14 cellular contexts compared by ENCODE assay signal in the genomic region with DNA sequence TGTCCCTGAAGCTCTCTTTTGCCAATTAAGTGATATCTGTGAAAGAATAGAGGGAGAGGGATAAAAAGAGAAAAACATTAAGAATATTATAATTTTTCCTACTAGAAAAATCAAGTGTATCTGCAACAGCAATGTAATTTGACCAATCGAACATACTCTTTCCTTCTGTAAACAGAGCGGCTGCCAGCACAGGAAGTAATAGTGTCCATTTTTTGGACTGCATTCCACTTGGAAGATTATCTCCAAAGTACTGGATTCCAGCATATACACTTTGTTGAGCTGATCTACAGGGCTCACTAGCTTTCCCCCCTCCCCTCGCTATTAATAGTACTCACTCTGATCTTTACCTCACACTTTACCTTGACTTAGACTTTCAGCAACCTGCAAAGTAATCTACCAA.
DNase-seq lines count a peak whose midpoint lies in the region; ATAC-seq and TF ChIP-seq lines count a peak whose summit lies in the region.
"Had no signal": no experiment of that assay in that cellular context is flagged by ENCODE, and none has a peak within 500 bp of the region (broad histone marks: within the 10 kb centered on the region; RNA-seq: fewer than 3 reads in every experiment).

No MANE protein-coding gene starts in this region.

- POLR2A ChIA-PET in IMR-90 (lab: Charles Lee; ENCODE audit: unreplicated experiment): no interaction called here

- no peak for TF ChIP-seq POLR2A in IMR-90 (IDR thresholded peaks at IDR 0.05; ENCODE audit: low read depth, low read length)
- TF ChIP-seq POLR2A in right lobe of liver (IDR thresholded peaks at IDR 0.05): no peak

- H3K27me3 Mint-ChIP-seq in effector memory CD8-positive, alpha-beta T cell: no peaks in the 10 kb centered on the region
- H3K27me3 Mint-ChIP-seq: CD4-positive, alpha-beta T cell had no signal

- H3K27me3 ChIP-seq in IMR-90 (ENCODE audit: control insufficient read depth, insufficient read depth, low read length) (no peaks in the 10 kb centered on the region), right lobe of liver (no peaks in the 10 kb centered on the region)

- CTCF ChIA-PET in IMR-90 (lab: Yijun Ruan, JAX): no interaction called here

- no peak overlapping the region for H2BK15ac ChIP-seq in IMR-90 (ENCODE audit: low read depth, low read length)

- H2AK5ac ChIP-seq in IMR-90 (ENCODE audit: low read depth, low read length): no peak overlapping the region

- no peak overlapping the region for H2BK5ac ChIP-seq in IMR-90 (ENCODE audit: low read depth, low read length, poor library complexity, severe bottlenecking)

- no peak overlapping the region for H2BK20ac ChIP-seq in IMR-90 (ENCODE audit: low read depth, low read length)

- no peak overlapping the region for H2AK9ac ChIP-seq in IMR-90 (replicated peaks; ENCODE audit: low read depth, low read length, poor library complexity)

- no peaks in the 10 kb centered on the region for H4K20me1 ChIP-seq in IMR-90 (ENCODE audit: insufficient read depth, low read length)

- WGBS in IMR-90 (ENCODE audit: extremely low coverage in 2 of 2, insufficient read length in 1 of 2), 2 experiments: no CpG with 5 or more reads among the region's 3 CpGs
- 71% methylated on average over 3 of the region's 3 CpGs for WGBS in right lobe of liver (ENCODE audit: insufficient coverage, low coverage, low lambda C conversion rate, missing lambda C conversion rate)

- H3K9me3 Mint-ChIP-seq in effector memory CD8-positive, alpha-beta T cell: no peaks in the 10 kb centered on the region
- H3K9me3 Mint-ChIP-seq: CD4-positive, alpha-beta T cell; GM23338; H9 had no signal

- H3K18ac ChIP-seq in IMR-90 (ENCODE audit: low read depth, low read length): no peak overlapping the region

- H3K9ac ChIP-seq in IMR-90 (ENCODE audit: low read depth, low read length): no peak overlapping the region

- no peak overlapping the region for H2BK120ac ChIP-seq in IMR-90 (ENCODE audit: low read depth, low read length)

- H3K4me3 Mint-ChIP-seq in effector memory CD8-positive, alpha-beta T cell: no peak overlapping the region
- H3K4me3 Mint-ChIP-seq: CD4-positive, alpha-beta T cell; GM23338; H9 had no signal

- peaks cover 5% of the 10 kb centered on the region; the same call in 1 of the 2 replicates for H3K9me1 ChIP-seq in IMR-90 (ENCODE audit: insufficient read depth, low read length)

- no peak overlapping the region for H3K23ac ChIP-seq in IMR-90 (ENCODE audit: low read depth, low read length)

- H3K4me1 ChIP-seq in IMR-90 (ENCODE audit: control insufficient read depth, insufficient read depth, low read length) (peaks cover 4% of the 10 kb centered on the region), right lobe of liver (peaks cover 0 to 8% (median 0%) of the 10 kb centered on the region in 4 donors)

- no peak overlapping the region for H4K5ac ChIP-seq in IMR-90 (ENCODE audit: low read depth, low read length)

- intact Hi-C loops in IMR-90 (cut with micrococcal nuclease): no loop called here
- intact Hi-C loops in right lobe of liver (cut with DNase I): no loop called here

- no peak overlapping the region for H4K91ac ChIP-seq in IMR-90 (ENCODE audit: insufficient read depth, low read depth, low read length)

- 0 out of 2 replicates have a peak, but pooled peaks have one; percentile 32 for ATAC-seq in IMR-90 (ENCODE audit: low read depth)
- ATAC-seq in right lobe of liver: peak; percentile 33 to 73 (median 66)
- ATAC-seq in effector memory CD8-positive, alpha-beta T cell (replicated peaks): no peak
- ATAC-seq: GM23338 had no signal

- no peak overlapping the region for H2AFZ ChIP-seq in IMR-90 (replicated peaks; ENCODE audit: low read length, poor library complexity)
- H2AFZ ChIP-seq: GM23338 had no signal

- H4K8ac ChIP-seq in IMR-90 (ENCODE audit: low read depth in 2 of 2, low read length in 2 of 2): no peak overlapping the region

- no peak overlapping the region for H3K4ac ChIP-seq in IMR-90 (ENCODE audit: low read depth, low read length)

- in situ Hi-C loops in IMR-90 (cut with MboI; ENCODE audit: low sequenced_read_pairs): no loop called here

- no TSS peak for BruUV-seq in IMR-90 (replicated peaks; lab: Mats Ljungman, UMichigan)

- H3K27ac ChIP-seq in IMR-90 (ENCODE audit: insufficient read depth, low read length) (no peak overlapping the region), right lobe of liver (no peak overlapping the region)

- H3K56ac ChIP-seq in IMR-90 (ENCODE audit: extremely low read depth, insufficient read depth, low read length): no peak overlapping the region

- H3K9me3 ChIP-seq in IMR-90 (ENCODE audit: control insufficient read depth, insufficient read depth, low read length) (no peaks in the 10 kb centered on the region), right lobe of liver (no peaks in the 10 kb centered on the region)

- dilution Hi-C loops in IMR-90 (cut with HindIII; ENCODE audit: low sequenced_read_pairs, unreplicated experiment): no loop called here

- H3K4me2 ChIP-seq in IMR-90 (ENCODE audit: low read depth, low read length): no peak overlapping the region
- H3K4me2 ChIP-seq: GM23338 had no signal

- H3K36me3 ChIP-seq in IMR-90 (ENCODE audit: control insufficient read depth, insufficient read depth, low read length) (no peaks in the 10 kb centered on the region), right lobe of liver (no peaks in the 10 kb centered on the region)

- no peak overlapping the region for H3K14ac ChIP-seq in IMR-90 (replicated peaks; ENCODE audit: low read depth, low read length)

- TF ChIP-seq CTCF in IMR-90 (conservative IDR thresholded peaks at IDR 0.05; ENCODE audit: low read depth, low read length) (no peak), right lobe of liver (IDR thresholded peaks at IDR 0.05) (no peak)

- H3K4me3 ChIP-seq in IMR-90 (ENCODE audit: insufficient read depth, low read depth, low read length) (no peak overlapping the region), right lobe of liver (no peak overlapping the region)
- H3K4me3 ChIP-seq: GM23338 had no signal

- peaks cover 20 to 24% of the 10 kb centered on the region in 2 experiments; a peak in 3 of 4 replicates for H3K79me1 ChIP-seq in IMR-90 (ENCODE audit: low read depth in 1 of 2, low read length in 2 of 2)

- no peak for TF ChIP-seq RAD21 in IMR-90 (IDR thresholded peaks at IDR 0.05; ENCODE audit: low read length)

- DNase-seq in IMR-90 (peak; percentile 22), dermis blood vessel endothelial cell (peak; percentile 49), glomerular endothelial cell (ENCODE audit: extremely low read depth, low read depth, low spot score) (peak; percentile 5), right lobe of liver (no peak), NCI-H2107 (lab: John Stamatoyannopoulos, UW) (no peak), OCI-M1 (lab: John Stamatoyannopoulos, UW) (no peak)
- no peak for DNase-seq in effector memory CD8-positive, alpha-beta T cell
- DNase-seq: ACHN; C1 segment of cervical spinal cord; Calu3; CD4-positive, alpha-beta T cell; DMS 273 treated with DMSO at 0.1 percent for 48 hours; H9 had no signal

- H3K27ac Mint-ChIP-seq in effector memory CD8-positive, alpha-beta T cell: no peak overlapping the region
- H3K27ac Mint-ChIP-seq: CD4-positive, alpha-beta T cell; GM23338; H9 had no signal

- peaks cover 6 to 25% of the 10 kb centered on the region in 2 donors for H3K4me1 Mint-ChIP-seq in effector memory CD8-positive, alpha-beta T cell (ENCODE audit: low read depth in 2 of 2)

- H3K36me3 Mint-ChIP-seq in effector memory CD8-positive, alpha-beta T cell (ENCODE audit: insufficient read depth): peaks cover 6% of the 10 kb centered on the region

TF ChIP-seq in IMR-90, 13 proteins besides CTCF, POLR2A, EP300 and RAD21:
- TF ChIP-seq MXI1 (IDR thresholded peaks at IDR 0.05; ENCODE audit: borderline replicate concordance, low read depth, low read length) (no peak), RCOR1 (IDR thresholded peaks at IDR 0.05; ENCODE audit: insufficient replicate concordance, low read length) (no peak), MAZ (IDR thresholded peaks at IDR 0.05; ENCODE audit: borderline replicate concordance, low read depth, low read length) (no peak), CEBPB (IDR thresholded peaks at IDR 0.05; ENCODE audit: low read depth, low read length) (no peak), BHLHE40 (IDR thresholded peaks at IDR 0.05; ENCODE audit: low read depth, low read length) (no peak), CHD1 (IDR thresholded peaks at IDR 0.05; ENCODE audit: low read depth, low read length) (no peak), ELK1 (IDR thresholded peaks at IDR 0.05; ENCODE audit: borderline replicate concordance, low read depth, low read length) (no peak), FOS (IDR thresholded peaks at IDR 0.05; ENCODE audit: low read depth, low read length) (no peak), SMC3 (IDR thresholded peaks at IDR 0.05; ENCODE audit: low read depth, low read length) (no peak), RFX5 (IDR thresholded peaks at IDR 0.05; ENCODE audit: low read depth, low read length) (no peak), MAFK (IDR thresholded peaks at IDR 0.05; ENCODE audit: low read depth, low read length) (no peak), NFE2L2 (IDR thresholded peaks at IDR 0.05; ENCODE audit: low read depth, low read length) (no peak)
- TF ChIP-seq, protein P1, sequence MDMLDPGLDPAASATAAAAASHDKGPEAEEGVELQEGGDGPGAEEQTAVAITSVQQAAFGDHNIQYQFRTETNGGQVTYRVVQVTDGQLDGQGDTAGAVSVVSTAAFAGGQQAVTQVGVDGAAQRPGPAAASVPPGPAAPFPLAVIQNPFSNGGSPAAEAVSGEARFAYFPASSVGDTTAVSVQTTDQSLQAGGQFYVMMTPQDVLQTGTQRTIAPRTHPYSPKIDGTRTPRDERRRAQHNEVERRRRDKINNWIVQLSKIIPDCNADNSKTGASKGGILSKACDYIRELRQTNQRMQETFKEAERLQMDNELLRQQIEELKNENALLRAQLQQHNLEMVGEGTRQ (IDR thresholded peaks at IDR 0.05; ENCODE audit: low read depth, low read length): no peak

Comparison
In these comparisons a context has a peak if more than half of its experiments do, and no peak if none do; other contexts are left out.
1. DNase-seq: peak in IMR-90 (single experiment), dermis blood vessel endothelial cell (single experiment) and glomerular endothelial cell (single experiment); none in right lobe of liver (0 of 3), NCI-H2107 (single experiment), OCI-M1 (single experiment) and effector memory CD8-positive, alpha-beta T cell (0 of 3).